18 cellular contexts compared by ENCODE assay signal in genomic region chr2:73333564-73333963, GRCh38.
DNase-seq lines count a peak whose midpoint lies in the region; ATAC-seq and TF ChIP-seq lines count a peak whose summit lies in the region.
"Had no signal": no experiment of that assay in that cellular context is flagged by ENCODE, and none has a peak within 500 bp of the region (broad histone marks: within the 10 kb centered on the region; RNA-seq: fewer than 3 reads in every experiment).

No MANE protein-coding gene starts in this region.

- H3K27me3 ChIP-seq in DND-41 (ENCODE audit: insufficient read depth, low read length, poor library complexity): no peaks in the 10 kb centered on the region
- H3K27me3 ChIP-seq: BE2C had no signal

- H3K36me3 Mint-ChIP-seq in activated naive CD8-positive, alpha-beta T cell treated with anti-CD3 and anti-CD28 coated beads, Interleukin-2, amount 50 U/mL, for 24 hours (ENCODE audit: low read depth): no peaks in the 10 kb centered on the region

- peaks cover 17% of the 10 kb centered on the region for H3K9me3 Mint-ChIP-seq in activated naive CD8-positive, alpha-beta T cell treated with anti-CD3 and anti-CD28 coated beads, Interleukin-2, amount 50 U/mL, for 24 hours
- H3K9me3 Mint-ChIP-seq: HFFc6 had no signal

- no peak overlapping the region for H2AFZ ChIP-seq in DND-41 (ENCODE audit: low read depth, low read length)

- no peaks in the 10 kb centered on the region for H4K20me1 ChIP-seq in DND-41 (ENCODE audit: insufficient read depth, low read length)

- peaks cover 17% of the 10 kb centered on the region for H3K4me1 ChIP-seq in DND-41 (ENCODE audit: insufficient read depth, low read length)
- H3K4me1 ChIP-seq: BE2C had no signal

- H3K4me3 ChIP-seq in DND-41 (ENCODE audit: low read depth in 1 of 2, low read length in 2 of 2): no peak overlapping the region

- no peaks in the 10 kb centered on the region for H3K36me3 ChIP-seq in DND-41 (ENCODE audit: insufficient read depth, low read length)
- H3K36me3 ChIP-seq: BE2C had no signal

- H3K4me2 ChIP-seq in DND-41 (ENCODE audit: insufficient read depth, low read length): no peak overlapping the region

- peaks cover 3% of the 10 kb centered on the region for H3K9me3 ChIP-seq in DND-41 (ENCODE audit: insufficient read depth, low read length, severe bottlenecking)
- H3K9me3 ChIP-seq: BE2C had no signal

- TF ChIP-seq CTCF in DND-41 (IDR thresholded peaks at IDR 0.05; ENCODE audit: borderline replicate concordance, extremely low read depth, low read length, poor library complexity, severe bottlenecking): no peak

- H3K27ac ChIP-seq in DND-41 (ENCODE audit: low read length): no peak overlapping the region
- H3K27ac ChIP-seq: RWPE1 had no signal

- H3K4me3 Mint-ChIP-seq in activated naive CD8-positive, alpha-beta T cell treated with anti-CD3 and anti-CD28 coated beads, Interleukin-2, amount 50 U/mL, for 24 hours: no peak overlapping the region
- H3K4me3 Mint-ChIP-seq: CD4-positive, alpha-beta memory T cell; HFFc6 had no signal

- ATAC-seq in DND-41 (ENCODE audit: insufficient read depth, low read depth) (peak; percentile 86), HG02759 (IDR thresholded peaks at IDR 0.05; ENCODE audit: unreplicated experiment) (no peak)
- ATAC-seq in activated naive CD8-positive, alpha-beta T cell treated with anti-CD3 and anti-CD28 coated beads, Interleukin-2, amount 50 U/mL, for 24 hours: no peak
- ATAC-seq: PC-3 had no signal

- H3K27ac Mint-ChIP-seq in activated naive CD8-positive, alpha-beta T cell treated with anti-CD3 and anti-CD28 coated beads, Interleukin-2, amount 50 U/mL, for 24 hours: no peak overlapping the region
- H3K27ac Mint-ChIP-seq: HFFc6 had no signal

- peak; percentile 86 for DNase-seq in DMS153 (lab: John Stamatoyannopoulos, UW)
- DNase-seq in DND-41: peak; percentile 25
- DNase-seq in NCI-H2081 treated with DMSO at 0.1 percent for 48 hours (lab: John Stamatoyannopoulos, UW): peak; percentile 85
- peak; percentile 78 for DNase-seq in NCI-H774 (lab: John Stamatoyannopoulos, UW)
- DNase-seq in retina: no peak
- no peak for DNase-seq in activated naive CD8-positive, alpha-beta T cell treated with anti-CD3 and anti-CD28 coated beads, Interleukin-2, amount 50 U/mL, for 24 hours
- DNase-seq: BE2C; CD4-positive, alpha-beta memory T cell; HFFc6; Karpas-422; MM.1S; NCI-H1105 treated with DMSO at 0.1 percent for 48 hours; NCI-H2171; NCI-H524; PC-3; SW 1271 had no signal

- peaks cover 3% of the 10 kb centered on the region for H3K4me1 Mint-ChIP-seq in activated naive CD8-positive, alpha-beta T cell treated with anti-CD3 and anti-CD28 coated beads, Interleukin-2, amount 50 U/mL, for 24 hours

- H3K27me3 Mint-ChIP-seq in activated naive CD8-positive, alpha-beta T cell treated with anti-CD3 and anti-CD28 coated beads, Interleukin-2, amount 50 U/mL, for 24 hours: peaks cover 12% of the 10 kb centered on the region

- no peak overlapping the region for H3K9ac ChIP-seq in DND-41 (ENCODE audit: low read depth, low read length)

- no peaks in the 10 kb centered on the region for H3K79me2 ChIP-seq in DND-41 (ENCODE audit: insufficient read depth, low read length)

Comparison
In these comparisons a context has a peak if more than half of its experiments do, and no peak if none do; other contexts are left out.
1. DNase-seq: peak in DMS153 (single experiment), DND-41 (single experiment), NCI-H2081 treated with DMSO at 0.1 percent for 48 hours (single experiment) and NCI-H774 (single experiment); none in retina (single experiment) and activated naive CD8-positive, alpha-beta T cell treated with anti-CD3 and anti-CD28 coated beads, Interleukin-2, amount 50 U/mL, for 24 hours (single experiment).